ENCODE assay signal across 1 cellular context in genomic region chr17:50151937-50152547, GRCh38.
TF ChIP-seq lines count a peak whose summit lies in the region.

No MANE protein-coding gene starts in this region.

TF ChIP-seq in HEK293, 187 proteins besides CTCF, POLR2A, EP300 and RAD21 (continued from another document and continues in another):
- TF ChIP-seq ZNF704 (tag by site-specific recombination; IDR thresholded peaks at IDR 0.05) (no peak), BCL11A (tag by site-specific recombination; IDR thresholded peaks at IDR 0.05; ENCODE audit: low read depth) (peak; percentile 93), ZNF223 (tag by site-specific recombination; IDR thresholded peaks at IDR 0.05) (no peak), ZNF423 (tag by site-specific recombination; IDR thresholded peaks at IDR 0.05) (no peak), ZBTB21 (tag by site-specific recombination; IDR thresholded peaks at IDR 0.05) (peak; percentile 67; the same call in 1 of the 2 replicates), ZNF692 (tag by site-specific recombination; IDR thresholded peaks at IDR 0.05) (peak; percentile 76), ZIC2 (tag by site-specific recombination; IDR thresholded peaks at IDR 0.05) (peak; percentile 60), ZBTB26 (tag by site-specific recombination; optimal IDR thresholded peaks at IDR 0.05) (peak; percentile 31), HOXA7 (CRISPR knock-in tag; IDR thresholded peaks at IDR 0.05; ENCODE audit: borderline replicate concordance) (no peak), ZNF324 (tag by site-specific recombination; IDR thresholded peaks at IDR 0.05) (peak; percentile 95), ZNF202 (tag by site-specific recombination; IDR thresholded peaks at IDR 0.05; ENCODE audit: borderline replicate concordance) (no peak), ZBTB17 (tag by site-specific recombination; IDR thresholded peaks at IDR 0.05) (peak; percentile 97), ZNF571 (tag by site-specific recombination; IDR thresholded peaks at IDR 0.05) (no peak), ZNF366 (tag by site-specific recombination; conservative IDR thresholded peaks at IDR 0.05) (peak; percentile 99), AEBP2 (tag by site-specific recombination; IDR thresholded peaks at IDR 0.05; ENCODE audit: borderline replicate concordance) (no peak), ATF2 (tag by site-specific recombination; IDR thresholded peaks at IDR 0.05; ENCODE audit: low read depth) (no peak), WT1 (tag by site-specific recombination; IDR thresholded peaks at IDR 0.05) (peak; percentile 81), ZFHX2 (tag by site-specific recombination; conservative IDR thresholded peaks at IDR 0.05) (peak; percentile 99), REST (tag by site-specific recombination; IDR thresholded peaks at IDR 0.05) (peak; percentile 54), BCL11B (tag by site-specific recombination; IDR thresholded peaks at IDR 0.05; ENCODE audit: low read depth) (peak; percentile 89), ZBTB49 (tag by site-specific recombination; IDR thresholded peaks at IDR 0.05; ENCODE audit: low read depth) (no peak), ZNF114 (tag by site-specific recombination; IDR thresholded peaks at IDR 0.05) (no peak), ZNF473 (tag by site-specific recombination; IDR thresholded peaks at IDR 0.05) (no peak), ZNF394 (tag by site-specific recombination; IDR thresholded peaks at IDR 0.05; ENCODE audit: borderline replicate concordance) (peak; percentile 84; the same call in 1 of the 2 replicates), YY1 (tag by site-specific recombination; IDR thresholded peaks at IDR 0.05) (no peak), GLI4 (tag by site-specific recombination; IDR thresholded peaks at IDR 0.05) (0 out of 2 replicates have a peak, but pooled peaks have one; percentile 66)
- TF ChIP-seq, protein P1, sequence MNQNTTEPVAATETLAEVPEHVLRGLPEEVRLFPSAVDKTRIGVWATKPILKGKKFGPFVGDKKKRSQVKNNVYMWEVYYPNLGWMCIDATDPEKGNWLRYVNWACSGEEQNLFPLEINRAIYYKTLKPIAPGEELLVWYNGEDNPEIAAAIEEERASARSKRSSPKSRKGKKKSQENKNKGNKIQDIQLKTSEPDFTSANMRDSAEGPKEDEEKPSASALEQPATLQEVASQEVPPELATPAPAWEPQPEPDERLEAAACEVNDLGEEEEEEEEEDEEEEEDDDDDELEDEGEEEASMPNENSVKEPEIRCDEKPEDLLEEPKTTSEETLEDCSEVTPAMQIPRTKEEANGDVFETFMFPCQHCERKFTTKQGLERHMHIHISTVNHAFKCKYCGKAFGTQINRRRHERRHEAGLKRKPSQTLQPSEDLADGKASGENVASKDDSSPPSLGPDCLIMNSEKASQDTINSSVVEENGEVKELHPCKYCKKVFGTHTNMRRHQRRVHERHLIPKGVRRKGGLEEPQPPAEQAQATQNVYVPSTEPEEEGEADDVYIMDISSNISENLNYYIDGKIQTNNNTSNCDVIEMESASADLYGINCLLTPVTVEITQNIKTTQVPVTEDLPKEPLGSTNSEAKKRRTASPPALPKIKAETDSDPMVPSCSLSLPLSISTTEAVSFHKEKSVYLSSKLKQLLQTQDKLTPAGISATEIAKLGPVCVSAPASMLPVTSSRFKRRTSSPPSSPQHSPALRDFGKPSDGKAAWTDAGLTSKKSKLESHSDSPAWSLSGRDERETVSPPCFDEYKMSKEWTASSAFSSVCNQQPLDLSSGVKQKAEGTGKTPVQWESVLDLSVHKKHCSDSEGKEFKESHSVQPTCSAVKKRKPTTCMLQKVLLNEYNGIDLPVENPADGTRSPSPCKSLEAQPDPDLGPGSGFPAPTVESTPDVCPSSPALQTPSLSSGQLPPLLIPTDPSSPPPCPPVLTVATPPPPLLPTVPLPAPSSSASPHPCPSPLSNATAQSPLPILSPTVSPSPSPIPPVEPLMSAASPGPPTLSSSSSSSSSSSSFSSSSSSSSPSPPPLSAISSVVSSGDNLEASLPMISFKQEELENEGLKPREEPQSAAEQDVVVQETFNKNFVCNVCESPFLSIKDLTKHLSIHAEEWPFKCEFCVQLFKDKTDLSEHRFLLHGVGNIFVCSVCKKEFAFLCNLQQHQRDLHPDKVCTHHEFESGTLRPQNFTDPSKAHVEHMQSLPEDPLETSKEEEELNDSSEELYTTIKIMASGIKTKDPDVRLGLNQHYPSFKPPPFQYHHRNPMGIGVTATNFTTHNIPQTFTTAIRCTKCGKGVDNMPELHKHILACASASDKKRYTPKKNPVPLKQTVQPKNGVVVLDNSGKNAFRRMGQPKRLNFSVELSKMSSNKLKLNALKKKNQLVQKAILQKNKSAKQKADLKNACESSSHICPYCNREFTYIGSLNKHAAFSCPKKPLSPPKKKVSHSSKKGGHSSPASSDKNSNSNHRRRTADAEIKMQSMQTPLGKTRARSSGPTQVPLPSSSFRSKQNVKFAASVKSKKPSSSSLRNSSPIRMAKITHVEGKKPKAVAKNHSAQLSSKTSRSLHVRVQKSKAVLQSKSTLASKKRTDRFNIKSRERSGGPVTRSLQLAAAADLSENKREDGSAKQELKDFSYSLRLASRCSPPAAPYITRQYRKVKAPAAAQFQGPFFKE (tag by site-specific recombination; IDR thresholded peaks at IDR 0.05; ENCODE audit: borderline replicate concordance): no peak
- TF ChIP-seq, protein P2, sequence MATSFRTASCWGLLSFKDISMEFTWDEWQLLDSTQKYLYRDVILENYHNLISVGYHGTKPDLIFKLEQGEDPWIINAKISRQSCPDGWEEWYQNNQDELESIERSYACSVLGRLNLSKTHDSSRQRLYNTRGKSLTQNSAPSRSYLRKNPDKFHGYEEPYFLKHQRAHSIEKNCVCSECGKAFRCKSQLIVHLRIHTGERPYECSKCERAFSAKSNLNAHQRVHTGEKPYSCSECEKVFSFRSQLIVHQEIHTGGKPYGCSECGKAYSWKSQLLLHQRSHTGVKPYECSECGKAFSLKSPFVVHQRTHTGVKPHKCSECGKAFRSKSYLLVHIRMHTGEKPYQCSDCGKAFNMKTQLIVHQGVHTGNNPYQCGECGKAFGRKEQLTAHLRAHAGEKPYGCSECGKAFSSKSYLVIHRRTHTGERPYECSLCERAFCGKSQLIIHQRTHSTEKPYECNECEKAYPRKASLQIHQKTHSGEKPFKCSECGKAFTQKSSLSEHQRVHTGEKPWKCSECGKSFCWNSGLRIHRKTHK (tag by site-specific recombination; IDR thresholded peaks at IDR 0.05): no peak
